In the genomic region with DNA sequence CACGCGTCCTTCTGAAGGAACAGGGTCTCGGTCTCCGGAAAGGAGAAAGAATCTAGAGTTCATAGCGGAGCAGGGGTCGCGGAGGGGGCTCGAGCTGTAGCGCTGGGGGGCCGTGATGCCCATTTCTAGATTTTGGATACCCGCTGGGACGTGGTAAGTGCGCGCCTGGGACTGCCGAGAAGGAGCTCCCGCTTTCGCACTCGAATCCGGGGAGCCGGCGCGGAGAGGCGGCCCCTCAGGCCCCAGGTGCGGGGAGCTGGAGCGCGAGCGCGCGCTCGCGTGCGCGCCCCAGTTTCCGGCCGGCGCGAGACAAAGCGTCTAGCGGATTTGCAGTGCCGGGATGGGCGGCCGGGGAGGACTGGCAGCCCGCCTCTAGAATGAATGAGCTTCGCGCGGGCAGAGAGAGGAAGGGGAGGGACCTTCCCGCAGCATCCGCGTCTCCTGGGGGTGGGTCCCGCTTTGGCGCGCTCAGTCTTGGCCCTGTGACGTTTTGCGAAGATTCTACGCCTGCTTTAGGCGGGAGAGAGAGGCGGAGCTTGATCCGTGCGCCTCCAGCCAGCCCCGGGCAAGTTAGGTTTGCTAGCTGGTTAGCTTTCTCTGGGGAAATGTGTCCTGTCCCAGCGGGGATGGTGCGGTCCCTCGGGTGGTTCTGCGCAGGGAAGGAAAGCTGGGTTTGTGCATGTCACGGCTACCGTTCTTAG, we compare ENCODE assay signal across 8 cellular contexts. TPM values are rescaled to one million over a fixed set of nuclear protein-coding genes. Genes with fewer than 3 reads are reported as not detected.
DNase-seq lines count a peak whose midpoint lies in the region; ATAC-seq and TF ChIP-seq lines count a peak whose summit lies in the region.

No MANE protein-coding gene starts in this region.

- POLR2A ChIA-PET in GM10248 (lab: Yijun Ruan, JAX), result interaction anchor here (0.5 to 2.4 kb wide), 17 partner anchors 11 to 1827 kb away, joined by 3 to 11 read pairs (median 4); partner anchors contain the start of gene MARCHF3

- H3K4me3 ChIP-seq in ovary (peak overlapping the region; percentile 75), thyroid gland (replicated peaks in 1 of 3) (peak overlapping the region; percentile 36 to 92 (median 79))

- peak; percentile 72 for ATAC-seq in HG02610 (IDR thresholded peaks at IDR 0.05; ENCODE audit: unreplicated experiment)
- peak; percentile 81 for ATAC-seq in SK-N-SH treated with all-trans-retinoic acid at 6 μM for 48 hours

- no peaks in the 10 kb centered on the region for H3K9me3 Mint-ChIP-seq in activated naive CD8-positive, alpha-beta T cell (ENCODE audit: low read depth)

- TF ChIP-seq CTCF in GM10248 (IDR thresholded peaks at IDR 0.05; ENCODE audit: control extremely low read depth, extremely low read depth, low read depth, missing control alignments) (no peak), ovary (IDR thresholded peaks at IDR 0.05) (no peak), thyroid gland (IDR thresholded peaks at IDR 0.05) (no peak)

- CTCF ChIA-PET in GM10248 (lab: Yijun Ruan, JAX), result interaction anchor here (0.6 to 10.2 kb wide), 24 partner anchors 8 to 187 kb away, joined by 3 to 319 read pairs (median 4); partner anchors contain the start of gene PHAX

- H3K27me3 ChIP-seq in ovary, result no peaks in the 10 kb centered on the region
- H3K27me3 ChIP-seq in thyroid gland, result no peaks in the 10 kb centered on the region

- no peaks in the 10 kb centered on the region for H3K36me3 Mint-ChIP-seq in activated naive CD8-positive, alpha-beta T cell

- intact Hi-C loops in head of caudate nucleus (cut with DNase I), result loop anchor here (5.0 kb wide), 2 partner anchors 101 to 121 kb away; no protein-coding TSS in a partner anchor
- intact Hi-C loops in ovary (cut with DNase I), result loop anchor here in 1 of 4 donors (10.0 kb wide), 1 partner anchor 93 kb away; no protein-coding TSS in a partner anchor
- intact Hi-C loops in thyroid gland (cut with DNase I), result loop anchor here (5.0 kb wide), 1 partner anchor 101 kb away; no protein-coding TSS in a partner anchor

- no peaks in the 10 kb centered on the region for H3K27me3 Mint-ChIP-seq in activated naive CD8-positive, alpha-beta T cell

- H3K4me1 ChIP-seq in ovary (ENCODE audit: insufficient read depth) (no peaks in the 10 kb centered on the region), thyroid gland (peaks cover 11 to 12% of the 10 kb centered on the region in 2 donors)

- TF ChIP-seq POLR2A in ovary (IDR thresholded peaks at IDR 0.05) (peak; percentile 20), thyroid gland (IDR thresholded peaks at IDR 0.05) (peak in 1 of 2 donors; percentile 46)

- no peak for TF ChIP-seq EP300 in ovary (IDR thresholded peaks at IDR 0.05)

- H3K4me3 Mint-ChIP-seq in activated naive CD8-positive, alpha-beta T cell, result peak overlapping the region; percentile 93

- no peaks in the 10 kb centered on the region for H3K9me3 ChIP-seq in ovary
- H3K9me3 ChIP-seq in thyroid gland, result no peaks in the 10 kb centered on the region

- 0% methylated on average over 61 to 66 of the region's 66 CpGs for WGBS in ovary, 3 donors
- WGBS in thyroid gland, 2 donors, result 0 to 1% methylated on average over 21 to 29 of the region's 66 CpGs

- H3K4me1 Mint-ChIP-seq in activated naive CD8-positive, alpha-beta T cell (ENCODE audit: low read depth), result peaks cover 28% of the 10 kb centered on the region

- peak; percentile 86 for DNase-seq in GM10248 (ENCODE audit: extremely low spot score)
- peak; percentile 90 for DNase-seq in NCI-H1092 (lab: John Stamatoyannopoulos, UW)
- peak; percentile 78 to 98 (median 92) for DNase-seq in head of caudate nucleus
- DNase-seq in ovary, result peak; percentile 82 to 88 (median 85)
- DNase-seq in thyroid gland, result peak; percentile 71 to 75

- H3K27ac ChIP-seq in ovary (peak overlapping the region; percentile 51 to 96), thyroid gland (peak overlapping the region in 2 of 3 donors; percentile 46 to 88)

- peak overlapping the region; percentile 95 for H3K27ac Mint-ChIP-seq in activated naive CD8-positive, alpha-beta T cell

- H3K36me3 ChIP-seq in ovary (no peaks in the 10 kb centered on the region), thyroid gland (no peaks in the 10 kb centered on the region)

TF ChIP-seq in SK-N-SH treated with all-trans-retinoic acid at 6 μM for 48 hours, 23 proteins besides CTCF, POLR2A, EP300 and RAD21:
- TF ChIP-seq ESRRG (CRISPR knock-in tag; IDR thresholded peaks at IDR 0.05) (no peak), ZNF8 (CRISPR knock-in tag; IDR thresholded peaks at IDR 0.05) (no peak), RARB (CRISPR knock-in tag; IDR thresholded peaks at IDR 0.05) (no peak), ISL1 (CRISPR knock-in tag; IDR thresholded peaks at IDR 0.05) (no peak), POU6F1 (CRISPR knock-in tag; IDR thresholded peaks at IDR 0.05; ENCODE audit: borderline replicate concordance, low read depth) (no peak), BACH2 (CRISPR knock-in tag; IDR thresholded peaks at IDR 0.05; ENCODE audit: borderline replicate concordance) (no peak), TSHZ2 (CRISPR knock-in tag; IDR thresholded peaks at IDR 0.05) (no peak), ZC3H10 (CRISPR knock-in tag; IDR thresholded peaks at IDR 0.05) (no peak), ZFP30 (CRISPR knock-in tag; IDR thresholded peaks at IDR 0.05) (no peak)
- TF ChIP-seq, protein P1, sequence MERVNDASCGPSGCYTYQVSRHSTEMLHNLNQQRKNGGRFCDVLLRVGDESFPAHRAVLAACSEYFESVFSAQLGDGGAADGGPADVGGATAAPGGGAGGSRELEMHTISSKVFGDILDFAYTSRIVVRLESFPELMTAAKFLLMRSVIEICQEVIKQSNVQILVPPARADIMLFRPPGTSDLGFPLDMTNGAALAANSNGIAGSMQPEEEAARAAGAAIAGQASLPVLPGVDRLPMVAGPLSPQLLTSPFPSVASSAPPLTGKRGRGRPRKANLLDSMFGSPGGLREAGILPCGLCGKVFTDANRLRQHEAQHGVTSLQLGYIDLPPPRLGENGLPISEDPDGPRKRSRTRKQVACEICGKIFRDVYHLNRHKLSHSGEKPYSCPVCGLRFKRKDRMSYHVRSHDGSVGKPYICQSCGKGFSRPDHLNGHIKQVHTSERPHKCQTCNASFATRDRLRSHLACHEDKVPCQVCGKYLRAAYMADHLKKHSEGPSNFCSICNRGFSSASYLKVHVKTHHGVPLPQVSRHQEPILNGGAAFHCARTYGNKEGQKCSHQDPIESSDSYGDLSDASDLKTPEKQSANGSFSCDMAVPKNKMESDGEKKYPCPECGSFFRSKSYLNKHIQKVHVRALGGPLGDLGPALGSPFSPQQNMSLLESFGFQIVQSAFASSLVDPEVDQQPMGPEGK (CRISPR knock-in tag; IDR thresholded peaks at IDR 0.05; ENCODE audit: borderline replicate concordance), result no peak

RNA-seq across cellular contexts. Expression of gene LMNB1, which starts 1.2 kb away (rescaled TPM):
- total RNA-seq in ovary (10 to 100 TPM in 2 of 7 donors, 1 to 10 TPM in 5; 3.0 to 10.0 (median 8.3) TPM), thyroid gland (10 to 100 TPM in 1 of 4 donors, 1 to 10 TPM in 3; 3.9 to 18.4 (median 6.5) TPM)
- 1 to 10 TPM; 4.3 to 9.2 TPM for polyA plus RNA-seq in ovary

Comparison
In these comparisons a context has a peak if more than half of its experiments do, and no peak if none do; other contexts are left out.
1. Peak in every context shown above with its lines: DNase-seq, ATAC-seq, H3K4me3 ChIP-seq and H3K27ac ChIP-seq.